ENCODE assay signal across 25 cellular contexts in genomic region chr12:27790179-27790578, GRCh38. TPM values are rescaled to one million over a fixed set of nuclear protein-coding genes. Genes with fewer than 3 reads are reported as not detected.
"Had no signal": no experiment of that assay in that cellular context is flagged by ENCODE, and none has a peak within 500 bp of the region (broad histone marks: within the 10 kb centered on the region; RNA-seq: fewer than 3 reads in every experiment).

No MANE protein-coding gene starts in this region.

- H3K4me3 Mint-ChIP-seq: activated CD4-positive, alpha-beta memory T cell treated with anti-CD3 and anti-CD28 coated beads for 36 hours; activated CD4-positive, alpha-beta T cell treated with anti-CD3 and anti-CD28 coated beads, Interleukin-2, amount 10 ng/mL, durations not matched to agents 7 days and 5 days; activated naive CD4-positive, alpha-beta T cell treated with anti-CD3 and anti-CD28 coated beads, Interleukin-2, amount 10 ng/mL, durations not matched to agents 7 days and 5 days; activated naive CD8-positive, alpha-beta T cell treated with anti-CD3 and anti-CD28 coated beads for 36 hours; T-helper 1 cell treated with Interleukin-12 subunit alpha and Interleukin-12 subunit beta and Interleukin-4 antibody, amounts not matched to agents 30 μg/mL and 1 μg/mL, for 36 hours had no signal

- DNase-seq: activated CD4-positive, alpha-beta memory T cell treated with anti-CD3 and anti-CD28 coated beads for 36 hours; activated CD4-positive, alpha-beta T cell treated with anti-CD3 and anti-CD28 coated beads, Interleukin-2, amount 10 ng/mL, durations not matched to agents 7 days and 5 days; activated CD4-positive, CD25-positive, alpha-beta regulatory T cell; activated gamma-delta T cell treated with Interleukin-2 at 50 U/mL for 16 hours; activated naive CD4-positive, alpha-beta T cell treated with anti-CD3 and anti-CD28 coated beads, Interleukin-2, amount 10 ng/mL, durations not matched to agents 7 days and 5 days; activated naive CD8-positive, alpha-beta T cell treated with anti-CD3 and anti-CD28 coated beads for 36 hours; activated T-cell treated with anti-CD3 and anti-CD28 coated beads, Interleukin-2, amount 50 U/mL, for 48 hours; anterior cingulate cortex; MM.1S; NCI-H1105; NCI-H1436; NCI-H187; NCI-H2081; NCI-H510A treated with DMSO at 0.1 percent for 48 hours; NCI-H69; NK-92 treated with Interleukin-12 subunit alpha and Interleukin-12 subunit beta, amount 100 ng/mL, for 24 hours; SHP77 had no signal

- H3K9me3 Mint-ChIP-seq: activated CD4-positive, alpha-beta memory T cell treated with anti-CD3 and anti-CD28 coated beads for 36 hours; activated CD4-positive, alpha-beta T cell treated with anti-CD3 and anti-CD28 coated beads, Interleukin-2, amount 10 ng/mL, durations not matched to agents 7 days and 5 days; activated naive CD4-positive, alpha-beta T cell treated with anti-CD3 and anti-CD28 coated beads, Interleukin-2, amount 10 ng/mL, durations not matched to agents 7 days and 5 days; activated naive CD8-positive, alpha-beta T cell treated with anti-CD3 and anti-CD28 coated beads for 36 hours; activated T-helper 2 cell treated with anti-CD3 and anti-CD28 coated beads, Interferon-gamma antibody, Interleukin-2, Interleukin-4, amounts not matched to agents 10 μg/mL and 5 μg/mL and 100 μg/mL, durations not matched to agents 14 hours and 24 hours and 36 hours; T-helper 1 cell treated with Interleukin-12 subunit alpha and Interleukin-12 subunit beta and Interleukin-4 antibody, amounts not matched to agents 30 μg/mL and 1 μg/mL, for 36 hours had no signal

- H3K9me3 ChIP-seq: SJSA1 had no signal

- H3K4me2 ChIP-seq: KMS-11 had no signal

- ATAC-seq: SK-N-SH treated with all-trans-retinoic acid at 6 μM for 48 hours had no signal

- FAIRE-seq: RCC 7860 had no signal

- H3K4me3 ChIP-seq: SJSA1 had no signal

- H3K27me3 Mint-ChIP-seq: activated CD4-positive, alpha-beta memory T cell treated with anti-CD3 and anti-CD28 coated beads for 36 hours; activated CD4-positive, alpha-beta T cell treated with anti-CD3 and anti-CD28 coated beads, Interleukin-2, amount 10 ng/mL, durations not matched to agents 7 days and 5 days; activated naive CD4-positive, alpha-beta T cell treated with anti-CD3 and anti-CD28 coated beads, Interleukin-2, amount 10 ng/mL, durations not matched to agents 7 days and 5 days; activated naive CD8-positive, alpha-beta T cell treated with anti-CD3 and anti-CD28 coated beads for 36 hours had no signal

- H3K27me3 ChIP-seq: SJSA1 had no signal

- H3K27ac Mint-ChIP-seq: activated CD4-positive, alpha-beta memory T cell treated with anti-CD3 and anti-CD28 coated beads for 36 hours; activated CD4-positive, alpha-beta T cell treated with anti-CD3 and anti-CD28 coated beads, Interleukin-2, amount 10 ng/mL, durations not matched to agents 7 days and 5 days; activated naive CD4-positive, alpha-beta T cell treated with anti-CD3 and anti-CD28 coated beads, Interleukin-2, amount 10 ng/mL, durations not matched to agents 7 days and 5 days; activated naive CD8-positive, alpha-beta T cell treated with anti-CD3 and anti-CD28 coated beads for 36 hours; activated T-helper 2 cell treated with anti-CD3 and anti-CD28 coated beads, Interferon-gamma antibody, Interleukin-2, Interleukin-4, amounts not matched to agents 10 μg/mL and 5 μg/mL and 100 μg/mL, durations not matched to agents 14 hours and 24 hours and 36 hours; T-helper 1 cell treated with Interleukin-12 subunit alpha and Interleukin-12 subunit beta and Interleukin-4 antibody, amounts not matched to agents 30 μg/mL and 1 μg/mL, for 36 hours had no signal

- H3K27ac ChIP-seq: KMS-11, SJSA1, VCaP had no signal

RNA-seq across cellular contexts. Expression of gene MANSC4, which starts 10.1 kb away (rescaled TPM):
- total RNA-seq: activated CD4-positive, alpha-beta memory T cell treated with anti-CD3 and anti-CD28 coated beads for 36 hours; activated CD4-positive, alpha-beta T cell treated with anti-CD3 and anti-CD28 coated beads, Interleukin-2, amount 10 ng/mL, durations not matched to agents 7 days and 5 days; activated naive CD8-positive, alpha-beta T cell treated with anti-CD3 and anti-CD28 coated beads for 36 hours; activated T-helper 2 cell treated with anti-CD3 and anti-CD28 coated beads, Interferon-gamma antibody, Interleukin-2, Interleukin-4, amounts not matched to agents 10 μg/mL and 5 μg/mL and 100 μg/mL, durations not matched to agents 14 hours and 24 hours and 36 hours; cardiac septum; SJSA1 had no signal
